In the genomic region with DNA sequence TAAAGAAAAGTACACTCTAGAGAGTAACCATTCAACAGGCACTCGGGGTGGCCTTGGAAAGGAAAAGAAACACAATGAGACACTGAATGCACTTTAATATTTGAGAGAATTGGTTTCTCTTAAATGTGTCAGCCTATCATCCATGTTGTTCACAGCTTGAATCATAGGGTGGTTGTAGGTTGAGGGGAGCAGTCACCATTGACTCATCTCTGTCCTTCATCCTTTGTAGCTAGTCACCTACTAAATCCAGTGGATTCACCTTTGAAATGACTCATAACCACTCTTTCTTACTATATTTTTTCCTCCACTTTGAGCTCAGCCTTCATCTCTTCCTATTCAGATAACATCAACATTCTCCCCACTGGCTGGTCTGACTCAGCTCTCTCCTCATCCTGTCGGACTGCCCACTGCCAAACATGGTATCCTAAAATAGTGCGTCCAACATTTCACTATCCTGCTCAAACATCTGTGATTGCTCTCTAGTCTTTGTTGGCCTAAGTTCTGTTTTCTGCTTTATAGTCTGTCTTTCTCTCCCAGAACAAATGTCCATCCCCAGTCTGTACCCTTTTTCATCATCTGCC, we compare ENCODE assay signal across 7 cellular contexts.
A peak's percentile ranks its signal among the peaks of the same experiment; 100 is the strongest.
DNase-seq lines count a peak whose midpoint lies in the region; ATAC-seq and TF ChIP-seq lines count a peak whose summit lies in the region.

No MANE protein-coding gene starts in this region.

- no peaks in the 10 kb centered on the region for H3K36me3 Mint-ChIP-seq in chondrocyte (ENCODE audit: low read depth)

- peaks cover 16% of the 10 kb centered on the region for H3K4me1 Mint-ChIP-seq in chondrocyte (ENCODE audit: low read depth)

- H3K4me3 Mint-ChIP-seq in chondrocyte (ENCODE audit: unreplicated experiment) = no peak overlapping the region

- peaks cover 4% of the 10 kb centered on the region for H3K9me3 Mint-ChIP-seq in chondrocyte (ENCODE audit: low read depth)

- H3K27ac Mint-ChIP-seq in chondrocyte (ENCODE audit: unreplicated experiment) = peak overlapping the region; percentile 37

- no peak for TF ChIP-seq CTCF in chondrocyte (IDR thresholded peaks at IDR 0.05)

- no peak for ATAC-seq in GM18858 (IDR thresholded peaks at IDR 0.05; ENCODE audit: unreplicated experiment)

- DNase-seq in HCEC 1CT (peak; percentile 96), RKO (ENCODE audit: low spot score) (peak; percentile 84), chondrocyte (ENCODE audit: low spot score) (no peak), NCI-H510A treated with DMSO at 0.1 percent for 48 hours (lab: John Stamatoyannopoulos, UW) (no peak)
- peak; percentile 9 to 23 for DNase-seq in stimulated activated CD4-positive, alpha-beta T cell treated with anti-CD3 and anti-CD28 coated beads, Interleukin-2, amount 100 ng/mL, for 48 hours
- no peak for DNase-seq in NK-92 treated with Interleukin-12 subunit alpha and Interleukin-12 subunit beta, amount 100 ng/mL, for 24 hours (lab: John Stamatoyannopoulos, UW)

- no peaks in the 10 kb centered on the region for H3K27me3 Mint-ChIP-seq in chondrocyte (ENCODE audit: low read depth)

Comparison
In these comparisons a context has a peak if more than half of its experiments do, and no peak if none do; other contexts are left out.
1. DNase-seq: peak in HCEC 1CT (single experiment), RKO (single experiment) and stimulated activated CD4-positive, alpha-beta T cell treated with anti-CD3 and anti-CD28 coated beads, Interleukin-2, amount 100 ng/mL, for 48 hours (2 of 2); none in chondrocyte (single experiment), NCI-H510A treated with DMSO at 0.1 percent for 48 hours (single experiment) and NK-92 treated with Interleukin-12 subunit alpha and Interleukin-12 subunit beta, amount 100 ng/mL, for 24 hours (single experiment).